Comparison of ENCODE assay signal across 8 cellular contexts in genomic region chr15:77070500-77071337, GRCh38. TPM values are rescaled to one million over a fixed set of nuclear protein-coding genes. Genes with fewer than 3 reads are reported as not detected.
DNase-seq lines count a peak whose midpoint lies in the region; ATAC-seq and TF ChIP-seq lines count a peak whose summit lies in the region.

Gene TSPAN3 (minus strand): TSS chr15:77071109. CDS start chr15:77070954, 155 bp downstream.

- DNase-seq in CMK (ENCODE audit: low read depth) (peak; percentile 87), GM20000 (ENCODE audit: low spot score) (peak; percentile 95), HS-5 (ENCODE audit: low read depth) (peak; percentile 65), NK-92 (lab: John Stamatoyannopoulos, UW; ENCODE audit: unreplicated experiment) (peak; percentile 54), lower lobe of right lung (peak; percentile 95)
- DNase-seq in activated CD8-positive, alpha-beta memory T cell treated with anti-CD3 and anti-CD28 coated beads for 1 hour (ENCODE audit: extremely low read depth in 1 of 2, low read depth in 1 of 2): peak; percentile 81 to 88
- DNase-seq in stimulated activated CD4-positive, alpha-beta T cell treated with anti-CD3 and anti-CD28 coated beads, TNF-alpha, amount 100 ng/mL, for 1 hour (ENCODE audit: low read depth in 3 of 3, low spot score in 1 of 3): peak; percentile 77 to 86 (median 85)

- peak within 1 kb of the TSS; percentile 85 for H3K4me3 ChIP-seq in ectodermal cell (ENCODE audit: insufficient read depth, low read depth, low read length)
- peak within 1 kb of the TSS; percentile 85 for H3K4me3 ChIP-seq in lower lobe of right lung

- H3K36me3 ChIP-seq in ectodermal cell (ENCODE audit: control insufficient read depth, insufficient read depth, low read length) (no peaks in the 10 kb centered on the region), lower lobe of right lung (no peaks in the 10 kb centered on the region)

- intact Hi-C loops in lower lobe of right lung (cut with DNase I): no loop called here

- peak; percentile 88 to 95 for ATAC-seq in lower lobe of right lung

- H3K27ac ChIP-seq in ectodermal cell (ENCODE audit: insufficient read depth, low read depth, low read length, poor library complexity, severe bottlenecking) (peak within 1 kb of the TSS; percentile 65), lower lobe of right lung (peak within 1 kb of the TSS; percentile 95)

- no peaks in the 10 kb centered on the region for H3K9me3 ChIP-seq in ectodermal cell (ENCODE audit: control insufficient read depth, low read length)
- H3K9me3 ChIP-seq in lower lobe of right lung: no peaks in the 10 kb centered on the region

- TF ChIP-seq CTCF in GM20000 (IDR thresholded peaks at IDR 0.05; ENCODE audit: extremely low read depth, missing control alignments): no peak
- no peak for TF ChIP-seq CTCF in lower lobe of right lung (IDR thresholded peaks at IDR 0.05)

- H3K27me3 ChIP-seq in ectodermal cell (ENCODE audit: control insufficient read depth, insufficient read depth, low read length, poor library complexity, severe bottlenecking) (no peaks in the 10 kb centered on the region), lower lobe of right lung (ENCODE audit: low read depth) (no peaks in the 10 kb centered on the region)

- H3K4me1 ChIP-seq in ectodermal cell (ENCODE audit: control insufficient read depth, insufficient read depth, low read length) (peaks cover 11% of the 10 kb centered on the region), lower lobe of right lung (peaks cover 53% of the 10 kb centered on the region)

- WGBS in ectodermal cell, 2 experiments: 0% methylated on average over 97 of the region's 97 CpGs

RNA-seq across cellular contexts. Expression of gene TSPAN3, which starts in this region (rescaled TPM):
- polyA plus RNA-seq in ectodermal cell (2013, experiment 1 of 4): 284 TPM
- 272 TPM for polyA plus RNA-seq in ectodermal cell (2013, experiment 2 of 4)
- 211 TPM for polyA plus RNA-seq in ectodermal cell (2013, experiment 3 of 4)
- 252 TPM for polyA plus RNA-seq in ectodermal cell (2013, experiment 4 of 4)
- total RNA-seq in lower lobe of right lung: 292 TPM

Comparison
In these comparisons a context has a peak if more than half of its experiments do, and no peak if none do; other contexts are left out.
1. Peak in every context shown above with its lines: DNase-seq, ATAC-seq, H3K4me3 ChIP-seq and H3K27ac ChIP-seq.